24 cellular contexts compared by ENCODE assay signal in the genomic region with DNA sequence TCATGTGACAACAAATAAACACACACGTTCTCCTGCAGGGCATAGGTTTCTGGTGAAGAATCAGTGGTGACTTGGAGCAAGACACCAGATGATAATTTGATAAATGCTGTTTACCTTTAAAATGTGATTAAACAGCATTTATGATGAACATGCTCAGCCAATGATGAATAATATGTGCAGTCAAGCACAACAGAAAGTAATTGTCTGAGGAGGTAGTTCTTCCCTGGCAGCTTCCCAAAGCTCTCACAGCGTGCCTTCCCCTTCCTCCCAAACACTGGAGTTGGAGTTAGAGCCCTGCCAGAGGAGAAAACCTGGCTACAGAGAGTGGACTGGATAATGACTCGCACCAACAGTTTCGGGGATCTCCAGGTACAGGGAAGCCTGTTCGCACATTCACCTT.
DNase-seq lines count a peak whose midpoint lies in the region; FAIRE-seq and TF ChIP-seq lines count a peak whose summit lies in the region.
"Had no signal": no experiment of that assay in that cellular context is flagged by ENCODE, and none has a peak within 500 bp of the region (broad histone marks: within the 10 kb centered on the region; RNA-seq: fewer than 3 reads in every experiment).

No MANE protein-coding gene starts in this region.

- TF ChIP-seq EP300 in stomach (IDR thresholded peaks at IDR 0.05) = no peak

- peaks cover 2% of the 10 kb centered on the region for H3K36me3 Mint-ChIP-seq in astrocyte (ENCODE audit: low read depth, unreplicated experiment)
- H3K36me3 Mint-ChIP-seq: immature natural killer cell had no signal

- H3K9me3 ChIP-seq in astrocyte (ENCODE audit: insufficient read depth, low read depth, low read length) (no peaks in the 10 kb centered on the region), stomach (no peaks in the 10 kb centered on the region), thyroid gland (no peaks in the 10 kb centered on the region)
- H3K9me3 ChIP-seq: SJSA1 had no signal

- peaks cover 10% of the 10 kb centered on the region for H3K4me1 Mint-ChIP-seq in astrocyte (ENCODE audit: low read depth, unreplicated experiment)
- H3K4me1 Mint-ChIP-seq: neural crest cell had no signal

- H3K4me3 Mint-ChIP-seq in astrocyte (ENCODE audit: unreplicated experiment) = no peak overlapping the region
- H3K4me3 Mint-ChIP-seq: activated naive CD8-positive, alpha-beta T cell; immature natural killer cell; neural crest cell had no signal

- no peak overlapping the region for H3K9ac ChIP-seq in astrocyte (ENCODE audit: low read length)

- H3K4me3 ChIP-seq in astrocyte (ENCODE audit: insufficient read depth, low read depth, low read length) (no peak overlapping the region), stomach (no peak overlapping the region), thyroid gland (replicated peaks in 1 of 3) (no peak overlapping the region)
- H3K4me3 ChIP-seq: SJSA1 had no signal

- no peaks in the 10 kb centered on the region for H4K20me1 ChIP-seq in astrocyte (ENCODE audit: insufficient read depth, low read length)

- no peak for FAIRE-seq in astrocyte (lab: Jason Lieb, UNC)

- TF ChIP-seq CTCF in astrocyte (IDR thresholded peaks at IDR 0.05; ENCODE audit: insufficient read depth, low read depth, low read length) (no peak), stomach (IDR thresholded peaks at IDR 0.05) (no peak), thyroid gland (IDR thresholded peaks at IDR 0.05) (no peak)

- no peak overlapping the region for H3K27ac Mint-ChIP-seq in astrocyte (ENCODE audit: unreplicated experiment)
- H3K27ac Mint-ChIP-seq: activated naive CD8-positive, alpha-beta T cell; immature natural killer cell had no signal

- H3K4me1 ChIP-seq in astrocyte (ENCODE audit: insufficient read depth, low read length) (no peaks in the 10 kb centered on the region), stomach (no peaks in the 10 kb centered on the region), thyroid gland (no peaks in the 10 kb centered on the region)
- H3K4me1 ChIP-seq: SJSA1 had no signal

- H3K27ac ChIP-seq in astrocyte (ENCODE audit: low read depth, low read length) = no peak overlapping the region
- H3K27ac ChIP-seq in stomach = no peak overlapping the region
- H3K27ac ChIP-seq in thyroid gland = no peak overlapping the region
- H3K27ac ChIP-seq: epithelial cell of prostate, HL-60, SJSA1 had no signal

- H3K4me2 ChIP-seq in astrocyte (ENCODE audit: low read length) = no peak overlapping the region

- H3K36me3 ChIP-seq in astrocyte (ENCODE audit: insufficient read depth, low read length) (no peaks in the 10 kb centered on the region), stomach (no peaks in the 10 kb centered on the region), thyroid gland (no peaks in the 10 kb centered on the region)
- H3K36me3 ChIP-seq: SJSA1 had no signal

- DNase-seq in DMS79 (lab: John Stamatoyannopoulos, UW) (peak; percentile 36), NCI-H1417 treated with DMSO at 0.1 percent for 48 hours (lab: John Stamatoyannopoulos, UW) (peak; percentile 15), astrocyte (ENCODE audit: low read depth) (peak; percentile 20), iris pigment epithelial cell (ENCODE audit: low read depth) (peak; percentile 3), stomach (no peak), thyroid gland (no peak), GOT3 (lab: John Stamatoyannopoulos, UW) (no peak), MV-4-11 (lab: John Stamatoyannopoulos, UW) (no peak)
- DNase-seq: activated CD4-positive, alpha-beta T cell treated with anti-CD3 and anti-CD28 coated beads, Interleukin-2, amount 50 U/mL, for 1 hour; activated T-cell treated with anti-CD3 and anti-CD28 coated beads, Interleukin-2, amount 50 U/mL, for 1 hour; AML-193; central memory CD4-positive, alpha-beta T cell; DMS53; immature natural killer cell; KBM-7; mesenchymal stem cell; NCI-H1694 treated with DMSO at 0.1 percent for 48 hours; right cardiac atrium; stimulated activated CD4-positive, alpha-beta T cell treated with anti-CD3 and anti-CD28 coated beads, Interleukin-2, amount 100 ng/mL, for 24 hours had no signal

- TF ChIP-seq POLR2A in stomach (IDR thresholded peaks at IDR 0.05) (no peak), thyroid gland (IDR thresholded peaks at IDR 0.05) (no peak)

- intact Hi-C loops in stomach (cut with DNase I; ENCODE audit: low total_unique reads) (no loop called here), thyroid gland (cut with DNase I) (no loop called here)

- H3K79me2 ChIP-seq in astrocyte (ENCODE audit: insufficient read depth, low read length) = no peaks in the 10 kb centered on the region

- no peak overlapping the region for H2AFZ ChIP-seq in astrocyte (ENCODE audit: low read depth, low read length)

- H3K27me3 ChIP-seq in astrocyte (ENCODE audit: insufficient read depth, low read length) (no peaks in the 10 kb centered on the region), stomach (no peaks in the 10 kb centered on the region), thyroid gland (no peaks in the 10 kb centered on the region)
- H3K27me3 ChIP-seq: SJSA1 had no signal

- H3K9me3 Mint-ChIP-seq in astrocyte (ENCODE audit: unreplicated experiment) = peaks cover 6% of the 10 kb centered on the region
- H3K9me3 Mint-ChIP-seq: immature natural killer cell had no signal

- no peaks in the 10 kb centered on the region for H3K27me3 Mint-ChIP-seq in astrocyte (ENCODE audit: low read depth, unreplicated experiment)
- H3K27me3 Mint-ChIP-seq: activated naive CD8-positive, alpha-beta T cell had no signal

- 71 to 84% (median 72%) methylated on average over 4 to 5 of the region's 5 CpGs for WGBS in stomach, 5 donors
- WGBS in thyroid gland, 2 donors = 60 to 70% methylated on average over 5 of the region's 5 CpGs

Comparison
In these comparisons a context has a peak if more than half of its experiments do, and no peak if none do; other contexts are left out.
1. DNase-seq: peak in DMS79 (single experiment), NCI-H1417 treated with DMSO at 0.1 percent for 48 hours (single experiment), astrocyte (single experiment) and iris pigment epithelial cell (single experiment); none in stomach (single experiment), thyroid gland (0 of 2), GOT3 (single experiment) and MV-4-11 (single experiment).